ENCODE assay signal across 35 cellular contexts in genomic region chr1:156866679-156867015, GRCh38. TPM values are rescaled to one million over a fixed set of nuclear protein-coding genes. Genes with fewer than 3 reads are reported as not detected.
DNase-seq lines count a peak whose midpoint lies in the region; ATAC-seq and TF ChIP-seq lines count a peak whose summit lies in the region.
"Had no signal": no experiment of that assay in that cellular context is flagged by ENCODE, and none has a peak within 500 bp of the region (broad histone marks: within the 10 kb centered on the region; RNA-seq: fewer than 3 reads in every experiment).

No MANE protein-coding gene starts in this region.

- H3K36me3 ChIP-seq in colonic mucosa = no peaks in the 10 kb centered on the region
- H3K36me3 ChIP-seq in mesendoderm (ENCODE audit: control insufficient read depth, insufficient read depth, low read length) = no peaks in the 10 kb centered on the region
- H3K36me3 ChIP-seq: pancreas, stomach, uterus had no signal

- no peaks in the 10 kb centered on the region for H3K79me2 ChIP-seq in mesendoderm (ENCODE audit: control insufficient read depth, insufficient read depth, low read length)

- H3K4me1 Mint-ChIP-seq in T-helper 1 cell treated with Interleukin-12 subunit alpha and Interleukin-12 subunit beta and Interleukin-4 antibody, amounts not matched to agents 30 μg/mL and 1 μg/mL, for 36 hours (ENCODE audit: low read depth) = peaks cover 46% of the 10 kb centered on the region
- peaks cover 16% of the 10 kb centered on the region for H3K4me1 Mint-ChIP-seq in WTC11

- DNase-seq in T-helper 1 cell = no peak
- peak; percentile 80 for DNase-seq in CMK (ENCODE audit: low read depth)
- DNase-seq in WTC11 (ENCODE audit: low spot score) = no peak
- peak; percentile 66 for DNase-seq in left kidney (ENCODE audit: low read depth, low spot score)
- DNase-seq in SHP77 treated with DMSO at 0.1 percent for 48 hours (lab: John Stamatoyannopoulos, UW) = no peak
- no peak for DNase-seq in colonic mucosa
- no peak for DNase-seq in mesendoderm
- DNase-seq: 8988T; activated CD4-positive, CD25-positive, alpha-beta regulatory T cell; activated gamma-delta T cell; activated T-cell treated with anti-CD3 and anti-CD28 coated beads for 4 hours; cortex of kidney; DMS79 treated with DMSO at 0.1 percent for 48 hours; effector memory CD4-positive, alpha-beta T cell; GM23248; immature natural killer cell; NCI-H1092; NCI-H1694; NCI-H510A treated with DMSO at 0.1 percent for 48 hours; NK-92 treated with Interleukin-12 subunit alpha and Interleukin-12 subunit beta, amount 100 ng/mL, for 24 hours; PC-9; Right ventricle myocardium superior; stomach; uterus had no signal

- no CpG with 5 or more reads among the region's 7 CpGs for WGBS in mesendoderm (ENCODE audit: extremely low coverage, insufficient coverage, low lambda C conversion rate)

- H3K4me1 ChIP-seq in colonic mucosa = no peaks in the 10 kb centered on the region
- peaks cover 9% of the 10 kb centered on the region for H3K4me1 ChIP-seq in mesendoderm (ENCODE audit: control insufficient read depth, low read depth, low read length)
- H3K4me1 ChIP-seq: pancreas, stomach, uterus had no signal

- no peak overlapping the region for H3K9ac ChIP-seq in colonic mucosa (ENCODE audit: low read depth in 2 of 2, low read length in 2 of 2)
- no peak overlapping the region for H3K9ac ChIP-seq in mesendoderm (ENCODE audit: low read length)
- H3K9ac ChIP-seq: GM23248 had no signal

- H3K27ac ChIP-seq in colonic mucosa (no peak overlapping the region), mesendoderm (ENCODE audit: low read depth, low read length) (no peak overlapping the region)
- H3K27ac ChIP-seq: GM23248, pancreas, PC-9, stomach, uterus had no signal

- H2BK15ac ChIP-seq in mesendoderm (replicated peaks; ENCODE audit: low read depth) = no peak overlapping the region

- no peak overlapping the region for H3K4me3 ChIP-seq in colonic mucosa
- no peak overlapping the region for H3K4me3 ChIP-seq in mesendoderm (ENCODE audit: low read length)
- H3K4me3 ChIP-seq: GM23248, pancreas, PC-9, smooth muscle cell, stomach, uterus had no signal

- H3K79me1 ChIP-seq in mesendoderm (ENCODE audit: low read length) = peaks cover 3% of the 10 kb centered on the region

- H4K8ac ChIP-seq in mesendoderm (ENCODE audit: low read depth, low read length) = no peak overlapping the region

- H2BK5ac ChIP-seq in mesendoderm (ENCODE audit: low read length) = no peak overlapping the region

- no peaks in the 10 kb centered on the region for H3K9me3 ChIP-seq in colonic mucosa
- H3K9me3 ChIP-seq: pancreas, stomach, uterus had no signal

- TF ChIP-seq CTCF in WTC11 (IDR thresholded peaks at IDR 0.05) (no peak), colonic mucosa (IDR thresholded peaks at IDR 0.05) (no peak)

- H3K4ac ChIP-seq in mesendoderm (ENCODE audit: low read depth, low read length) = no peak overlapping the region

- peaks cover 4% of the 10 kb centered on the region for H3K27me3 Mint-ChIP-seq in T-helper 1 cell treated with Interleukin-12 subunit alpha and Interleukin-12 subunit beta and Interleukin-4 antibody, amounts not matched to agents 30 μg/mL and 1 μg/mL, for 36 hours (ENCODE audit: low read depth)
- peaks cover 60% of the 10 kb centered on the region for H3K27me3 Mint-ChIP-seq in WTC11 (ENCODE audit: low read depth)

- no peak overlapping the region for H3K4me3 Mint-ChIP-seq in T-helper 1 cell treated with Interleukin-12 subunit alpha and Interleukin-12 subunit beta and Interleukin-4 antibody, amounts not matched to agents 30 μg/mL and 1 μg/mL, for 36 hours
- H3K4me3 Mint-ChIP-seq in WTC11 = no peak overlapping the region
- H3K4me3 Mint-ChIP-seq: activated CD4-positive, alpha-beta memory T cell treated with anti-CD3 and anti-CD28 coated beads, Interleukin-2, amount 10 ng/mL, durations not matched to agents 7 days and 5 days; immature natural killer cell had no signal

- no peak overlapping the region for H2BK120ac ChIP-seq in mesendoderm (ENCODE audit: low read depth, low read length)

- H3K56ac ChIP-seq in mesendoderm (ENCODE audit: low read length) = no peak overlapping the region

- intact Hi-C loops in colonic mucosa (cut with DNase I) = loop anchor here (10.0 kb wide), 1 partner anchor 242 kb away; no protein-coding TSS in a partner anchor

- POLR2A ChIA-PET in WTC11 (lab: Charles Lee) = no interaction called here

- peak; percentile 46 for ATAC-seq in WTC11
- ATAC-seq: left lobe of liver, pancreas had no signal

- peak overlapping the region; percentile 55 for H3K27ac Mint-ChIP-seq in T-helper 1 cell treated with Interleukin-12 subunit alpha and Interleukin-12 subunit beta and Interleukin-4 antibody, amounts not matched to agents 30 μg/mL and 1 μg/mL, for 36 hours
- no peak overlapping the region for H3K27ac Mint-ChIP-seq in WTC11
- H3K27ac Mint-ChIP-seq: immature natural killer cell had no signal

- no peak overlapping the region for H2AK5ac ChIP-seq in mesendoderm (ENCODE audit: low read length)

- no peak overlapping the region for H3K18ac ChIP-seq in mesendoderm (ENCODE audit: low read length)

- H3K9me3 Mint-ChIP-seq in T-helper 1 cell treated with Interleukin-12 subunit alpha and Interleukin-12 subunit beta and Interleukin-4 antibody, amounts not matched to agents 30 μg/mL and 1 μg/mL, for 36 hours = no peaks in the 10 kb centered on the region
- no peaks in the 10 kb centered on the region for H3K9me3 Mint-ChIP-seq in WTC11
- H3K9me3 Mint-ChIP-seq: activated CD4-positive, alpha-beta memory T cell treated with anti-CD3 and anti-CD28 coated beads, Interleukin-2, amount 10 ng/mL, durations not matched to agents 7 days and 5 days; immature natural killer cell had no signal

- CTCF ChIA-PET in WTC11 (lab: Charles Lee) = interaction anchor here (1.0 to 9.9 kb wide), 3 partner anchors 22 to 140 kb away, joined by 3 to 211 read pairs (median 5); partner anchors contain the start of gene PEAR1

- peaks cover 7% of the 10 kb centered on the region for H3K36me3 Mint-ChIP-seq in T-helper 1 cell treated with Interleukin-12 subunit alpha and Interleukin-12 subunit beta and Interleukin-4 antibody, amounts not matched to agents 30 μg/mL and 1 μg/mL, for 36 hours (ENCODE audit: low read depth)
- H3K36me3 Mint-ChIP-seq in WTC11 = no peaks in the 10 kb centered on the region

- no peak overlapping the region for H3K23ac ChIP-seq in mesendoderm (ENCODE audit: low read length)

- H3K27me3 ChIP-seq in colonic mucosa (peaks cover 5% of the 10 kb centered on the region), mesendoderm (ENCODE audit: insufficient read depth, low read length, poor library complexity) (peaks cover 6% of the 10 kb centered on the region)
- H3K27me3 ChIP-seq: uterus had no signal

- H3K4me2 ChIP-seq in mesendoderm (ENCODE audit: low read length) = no peak overlapping the region
- H3K4me2 ChIP-seq: PC-9, smooth muscle cell had no signal

- H4K5ac ChIP-seq in mesendoderm (ENCODE audit: low read length) = no peak overlapping the region

TF ChIP-seq in WTC11, 78 proteins besides CTCF, POLR2A, EP300 and RAD21 (continues in another document):
- TF ChIP-seq IRF2 (CRISPR knock-in tag; IDR thresholded peaks at IDR 0.05; ENCODE audit: borderline replicate concordance, low read depth) (no peak), HMGA2 (CRISPR knock-in tag; IDR thresholded peaks at IDR 0.05) (no peak), KAT7 (CRISPR knock-in tag; IDR thresholded peaks at IDR 0.05; ENCODE audit: borderline replicate concordance) (no peak), ELF4 (CRISPR knock-in tag; IDR thresholded peaks at IDR 0.05; ENCODE audit: low read depth) (no peak), NFATC4 (CRISPR knock-in tag; IDR thresholded peaks at IDR 0.05) (no peak)
- TF ChIP-seq, protein P1, sequence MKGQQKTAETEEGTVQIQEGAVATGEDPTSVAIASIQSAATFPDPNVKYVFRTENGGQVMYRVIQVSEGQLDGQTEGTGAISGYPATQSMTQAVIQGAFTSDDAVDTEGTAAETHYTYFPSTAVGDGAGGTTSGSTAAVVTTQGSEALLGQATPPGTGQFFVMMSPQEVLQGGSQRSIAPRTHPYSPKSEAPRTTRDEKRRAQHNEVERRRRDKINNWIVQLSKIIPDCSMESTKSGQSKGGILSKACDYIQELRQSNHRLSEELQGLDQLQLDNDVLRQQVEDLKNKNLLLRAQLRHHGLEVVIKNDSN (CRISPR knock-in tag; IDR thresholded peaks at IDR 0.05) = no peak
- TF ChIP-seq, protein P2, sequence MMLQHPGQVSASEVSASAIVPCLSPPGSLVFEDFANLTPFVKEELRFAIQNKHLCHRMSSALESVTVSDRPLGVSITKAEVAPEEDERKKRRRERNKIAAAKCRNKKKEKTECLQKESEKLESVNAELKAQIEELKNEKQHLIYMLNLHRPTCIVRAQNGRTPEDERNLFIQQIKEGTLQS (CRISPR knock-in tag; conservative IDR thresholded peaks at IDR 0.05) = no peak

RNA-seq across cellular contexts. Expression of gene NTRK1, which starts 6.0 kb away (rescaled TPM):
- 0.23 to 0.42 TPM (median 0.23 TPM) in 3 replicates for total RNA-seq in WTC11 (2021)
- total RNA-seq in colonic mucosa = 1 to 10 TPM in 1 of 2 donors, under 1 TPM in 1; 0.56 to 1.1 TPM
- polyA plus RNA-seq in mesendoderm (2013, experiment 1 of 2) = 0.04 TPM
- 0.03 TPM for polyA plus RNA-seq in mesendoderm (2013, experiment 2 of 2)
- total RNA-seq: epithelial cell of proximal tubule, left lobe of liver, M059J, PC-9 had no signal

RNA-seq across cellular contexts. Expression of gene INSRR, which starts 7.7 kb away (rescaled TPM):
- total RNA-seq in WTC11 (2021) (0.05 to 0.11 TPM in 2 of 3 replicates, not detected in the other), colonic mucosa (not detected)
- polyA plus RNA-seq in mesendoderm (2013, experiment 1 of 2) = not detected
- polyA plus RNA-seq in mesendoderm (2013, experiment 2 of 2) = under 0.01 TPM
- total RNA-seq: epithelial cell of proximal tubule, glomerular endothelial cell, GM23248, HT1080, left lobe of liver, M059J, PC-9 had no signal
- polyA plus RNA-seq: immature natural killer cell had no signal

RNA-seq across cellular contexts. Expression of gene PEAR1, which starts 26.9 kb away (rescaled TPM):
- total RNA-seq in WTC11 (2021) (0.89 to 1.6 TPM (median 1.0 TPM) in 3 replicates), colonic mucosa (1 to 10 TPM; 2.5 to 3.5 TPM)
- 0.46 TPM for polyA plus RNA-seq in mesendoderm (2013, experiment 1 of 2)
- polyA plus RNA-seq in mesendoderm (2013, experiment 2 of 2) = 0.39 TPM
- polyA plus RNA-seq: neural cell had no signal

RNA-seq across cellular contexts. Expression of gene SH2D2A, which starts 50.0 kb away (rescaled TPM):
- total RNA-seq in WTC11 (2021) = 4.9 to 6.9 TPM (median 6.6 TPM) in 3 replicates
- 1 to 10 TPM; 1.9 to 3.1 TPM for total RNA-seq in colonic mucosa
- 6.7 TPM for polyA plus RNA-seq in mesendoderm (2013, experiment 1 of 2)
- 6.1 TPM for polyA plus RNA-seq in mesendoderm (2013, experiment 2 of 2)
- total RNA-seq: GM23248 had no signal
- polyA plus RNA-seq: neural cell had no signal

RNA-seq across cellular contexts. Expression of gene LRRC71, which starts 53.8 kb away (rescaled TPM):
- 0.18 to 0.30 TPM (median 0.22 TPM) in 3 replicates for total RNA-seq in WTC11 (2021)
- not detected for total RNA-seq in colonic mucosa
- polyA plus RNA-seq in mesendoderm (2013, experiment 1 of 2) = not detected
- 0.14 TPM for polyA plus RNA-seq in mesendoderm (2013, experiment 2 of 2)
- total RNA-seq: activated CD4-positive, alpha-beta memory T cell treated with anti-CD3 and anti-CD28 coated beads, Interleukin-2, amount 10 ng/mL, durations not matched to agents 7 days and 5 days; cardiac septum; epithelial cell of proximal tubule; HT1080; left lobe of liver; M059J; pancreas; PC-9; Right ventricle myocardium superior; smooth muscle cell had no signal
- polyA plus RNA-seq: GM23248, immature natural killer cell, neural cell, smooth muscle cell had no signal

Comparison
In these comparisons a context has a peak if more than half of its experiments do, and no peak if none do; other contexts are left out.
1. DNase-seq: peak in CMK (single experiment) and left kidney (single experiment); none in T-helper 1 cell (0 of 5), WTC11 (single experiment), SHP77 treated with DMSO at 0.1 percent for 48 hours (single experiment), colonic mucosa (single experiment) and mesendoderm (single experiment).